23 cellular contexts compared by ENCODE assay signal in genomic region chr2:120421126-120421829, GRCh38.
"Had no signal": no experiment of that assay in that cellular context is flagged by ENCODE, and none has a peak within 500 bp of the region (broad histone marks: within the 10 kb centered on the region; RNA-seq: fewer than 3 reads in every experiment).

No MANE protein-coding gene starts in this region.

- H3K9me3 Mint-ChIP-seq: activated naive CD8-positive, alpha-beta T cell treated with anti-CD3 and anti-CD28 coated beads for 36 hours; activated T-cell treated with anti-CD3 and anti-CD28 coated beads, Interleukin-2, amount 50 U/mL, for 24 hours; activated T-helper 17 cell treated with anti-CD3 and anti-CD28 coated beads, Interleukin-2, amount 50 U/mL, for 72 hours; neural crest cell had no signal

- H3K27ac ChIP-seq: colonic mucosa, dorsolateral prefrontal cortex, gastroesophageal sphincter, left lung, ovary, psoas muscle, right atrium auricular region, tibial artery had no signal

- H3K27ac Mint-ChIP-seq: activated naive CD8-positive, alpha-beta T cell treated with anti-CD3 and anti-CD28 coated beads for 36 hours; activated T-cell treated with anti-CD3 and anti-CD28 coated beads, Interleukin-2, amount 50 U/mL, for 24 hours; activated T-helper 17 cell treated with anti-CD3 and anti-CD28 coated beads, Interleukin-2, amount 50 U/mL, for 72 hours; naive thymus-derived CD4-positive, alpha-beta T cell had no signal

- H3K9me3 ChIP-seq: colonic mucosa, gastroesophageal sphincter, left lung, ovary, psoas muscle, right atrium auricular region, tibial artery had no signal

- H3K4me1 ChIP-seq: colonic mucosa, gastroesophageal sphincter, left lung, psoas muscle, tibial artery had no signal

- H3K4me1 Mint-ChIP-seq: activated naive CD8-positive, alpha-beta T cell treated with anti-CD3 and anti-CD28 coated beads for 36 hours; activated T-helper 17 cell treated with anti-CD3 and anti-CD28 coated beads, Interleukin-2, amount 50 U/mL, for 72 hours; naive thymus-derived CD4-positive, alpha-beta T cell had no signal

- H3K4me3 Mint-ChIP-seq: activated naive CD8-positive, alpha-beta T cell treated with anti-CD3 and anti-CD28 coated beads for 36 hours; activated T-cell treated with anti-CD3 and anti-CD28 coated beads, Interleukin-2, amount 50 U/mL, for 24 hours; activated T-helper 17 cell treated with anti-CD3 and anti-CD28 coated beads, Interleukin-2, amount 50 U/mL, for 72 hours; naive thymus-derived CD4-positive, alpha-beta T cell; neural crest cell had no signal

- H3K4me3 ChIP-seq: colonic mucosa, dorsolateral prefrontal cortex, gastroesophageal sphincter, left lung, lung, ovary, psoas muscle, right atrium auricular region, tibial artery had no signal

- H3K36me3 Mint-ChIP-seq: activated naive CD8-positive, alpha-beta T cell treated with anti-CD3 and anti-CD28 coated beads for 36 hours; naive thymus-derived CD4-positive, alpha-beta T cell had no signal

- H3K27me3 ChIP-seq: colonic mucosa, ovary, right atrium auricular region had no signal

- H3K36me3 ChIP-seq: colonic mucosa, gastroesophageal sphincter, left lung, ovary, right atrium auricular region, tibial artery had no signal

- DNase-seq: activated CD4-positive, alpha-beta T cell treated with anti-CD3 and anti-CD28 coated beads for 4 hours; activated CD4-positive, alpha-beta T cell treated with anti-CD3 and anti-CD28 coated beads, Interleukin-2, amount 50 U/mL, for 48 hours; activated CD4-positive, CD25-positive, alpha-beta regulatory T cell; activated naive CD8-positive, alpha-beta T cell treated with anti-CD3 and anti-CD28 coated beads for 36 hours; activated T-cell treated with anti-CD3 and anti-CD28 coated beads, Interleukin-2, amount 50 U/mL, for 24 hours; colonic mucosa; hypothalamus; kidney; left lung; psoas muscle; stimulated activated CD4-positive, alpha-beta T cell treated with anti-CD3 and anti-CD28 coated beads, Interleukin-4, amount 100 ng/mL, for 24 hours; stimulated activated naive CD8-positive, alpha-beta T cell treated with anti-CD3 and anti-CD28 coated beads, Interleukin-15, Interleukin-2, amounts not matched to agents 100 U/mL and 50 U/mL, for 24 hours; substantia nigra; T-helper 9 cell; tibial artery had no signal
